Comparison of ENCODE assay signal across 9 cellular contexts in genomic region chr4:105594094-105595010, GRCh38. TPM values are rescaled to one million over a fixed set of nuclear protein-coding genes. Genes with fewer than 3 reads are reported as not detected.
A peak's percentile ranks its signal among the peaks of the same experiment; 100 is the strongest.
DNase-seq lines count a peak whose midpoint lies in the region; ATAC-seq and TF ChIP-seq lines count a peak whose summit lies in the region.
"Had no signal": no experiment of that assay in that cellular context is flagged by ENCODE, and none has a peak within 500 bp of the region (broad histone marks: within the 10 kb centered on the region; RNA-seq: fewer than 3 reads in every experiment).

No MANE protein-coding gene starts in this region.

- no peaks in the 10 kb centered on the region for H3K36me3 ChIP-seq in lower lobe of right lung
- H3K36me3 ChIP-seq in CD4-positive, alpha-beta memory T cell (ENCODE audit: insufficient read depth, low read length): no peaks in the 10 kb centered on the region

- H3K27me3 Mint-ChIP-seq in CD4-positive, alpha-beta memory T cell: peaks cover 14 to 17% of the 10 kb centered on the region in 2 donors
- H3K27me3 Mint-ChIP-seq in stimulated activated naive CD8-positive, alpha-beta T cell treated with anti-CD3 and anti-CD28 coated beads, Interleukin-15, amount 100 ng/mL, for 72 hours: peaks cover 47% of the 10 kb centered on the region

- H3K4me3 ChIP-seq in lower lobe of right lung: no peak overlapping the region
- H3K4me3 ChIP-seq in CD4-positive, alpha-beta memory T cell (ENCODE audit: low read length in 2 of 2): no peak overlapping the region

- H3K4me1 ChIP-seq in lower lobe of right lung: no peaks in the 10 kb centered on the region
- H3K4me1 ChIP-seq in CD4-positive, alpha-beta memory T cell (ENCODE audit: insufficient read depth, low read length): no peaks in the 10 kb centered on the region

- no peak overlapping the region for H3K27ac Mint-ChIP-seq in CD4-positive, alpha-beta memory T cell
- H3K27ac Mint-ChIP-seq in stimulated activated naive CD8-positive, alpha-beta T cell treated with anti-CD3 and anti-CD28 coated beads, Interleukin-15, amount 100 ng/mL, for 72 hours: no peak overlapping the region

- POLR2A ChIA-PET in CD4-positive, alpha-beta memory T cell (lab: Charles Lee; ENCODE audit: partially characterized antibody): no interaction called here

- H3K27me3 ChIP-seq in lower lobe of right lung (ENCODE audit: low read depth): no peaks in the 10 kb centered on the region
- no peaks in the 10 kb centered on the region for H3K27me3 ChIP-seq in CD4-positive, alpha-beta memory T cell (ENCODE audit: insufficient read depth, low read length)

- ATAC-seq in GM18858 (IDR thresholded peaks at IDR 0.05; ENCODE audit: unreplicated experiment): peak; percentile 91
- ATAC-seq in GM21717 (IDR thresholded peaks at IDR 0.05; ENCODE audit: unreplicated experiment): peak; percentile 89
- peak; percentile 93 for ATAC-seq in HG03520 (IDR thresholded peaks at IDR 0.05; ENCODE audit: unreplicated experiment)
- ATAC-seq in lower lobe of right lung: peak; percentile 77 to 92
- ATAC-seq in stimulated activated naive CD8-positive, alpha-beta T cell treated with anti-CD3 and anti-CD28 coated beads, Interleukin-15, amount 100 ng/mL, for 72 hours: no peak

- H3K4me3 Mint-ChIP-seq in CD4-positive, alpha-beta memory T cell: no peak overlapping the region
- H3K4me3 Mint-ChIP-seq in stimulated activated naive CD8-positive, alpha-beta T cell treated with anti-CD3 and anti-CD28 coated beads, Interleukin-15, amount 100 ng/mL, for 72 hours: no peak overlapping the region

- intact Hi-C loops in lower lobe of right lung (cut with DNase I): no loop called here
- intact Hi-C loops in CD4-positive, alpha-beta memory T cell (cut with micrococcal nuclease): no loop called here

- no peaks in the 10 kb centered on the region for H3K9me3 Mint-ChIP-seq in CD4-positive, alpha-beta memory T cell
- no peaks in the 10 kb centered on the region for H3K9me3 Mint-ChIP-seq in stimulated activated naive CD8-positive, alpha-beta T cell treated with anti-CD3 and anti-CD28 coated beads, Interleukin-15, amount 100 ng/mL, for 72 hours

- H3K9me3 ChIP-seq in lower lobe of right lung: no peaks in the 10 kb centered on the region
- no peaks in the 10 kb centered on the region for H3K9me3 ChIP-seq in CD4-positive, alpha-beta memory T cell (ENCODE audit: control insufficient read depth in 1 of 2, low read length in 2 of 2)

- CTCF ChIA-PET in CD4-positive, alpha-beta memory T cell (lab: Charles Lee; ENCODE audit: partially characterized antibody): no interaction called here

- no peaks in the 10 kb centered on the region for H3K36me3 Mint-ChIP-seq in CD4-positive, alpha-beta memory T cell

- no peaks in the 10 kb centered on the region for H3K4me1 Mint-ChIP-seq in CD4-positive, alpha-beta memory T cell
- no peaks in the 10 kb centered on the region for H3K4me1 Mint-ChIP-seq in stimulated activated naive CD8-positive, alpha-beta T cell treated with anti-CD3 and anti-CD28 coated beads, Interleukin-15, amount 100 ng/mL, for 72 hours

- peak overlapping the region; percentile 20 for H3K27ac ChIP-seq in lower lobe of right lung
- H3K27ac ChIP-seq in CD4-positive, alpha-beta memory T cell (ENCODE audit: low read depth, low read length): no peak overlapping the region

- DNase-seq in lower lobe of right lung (no peak), superior temporal gyrus (ENCODE audit: extremely low spot score) (no peak), mucosa of gallbladder (ENCODE audit: low spot score) (no peak)
- DNase-seq in CD4-positive, alpha-beta memory T cell: no peak
- DNase-seq in stimulated activated naive CD8-positive, alpha-beta T cell treated with anti-CD3 and anti-CD28 coated beads, Interleukin-15, amount 100 ng/mL, for 72 hours: no peak
- DNase-seq: NCI-H748 treated with DMSO at 0.1 percent for 48 hours had no signal

- TF ChIP-seq CTCF in lower lobe of right lung (IDR thresholded peaks at IDR 0.05): no peak

RNA-seq across cellular contexts. Expression of gene ARHGEF38, which starts 41.9 kb away (rescaled TPM):
- total RNA-seq in lower lobe of right lung (20.6 TPM), mucosa of gallbladder (20.4 TPM)
- not detected for total RNA-seq in CD4-positive, alpha-beta memory T cell
- under 1 TPM in 1 of 2 donors, not detected in 1; 0.30 TPM for polyA plus RNA-seq in CD4-positive, alpha-beta memory T cell

Comparison
In these comparisons a context has a peak if more than half of its experiments do, and no peak if none do; other contexts are left out.
1. RNA of gene ARHGEF38, which starts 41.9 kb away (total RNA-seq): 20.6 TPM in lower lobe of right lung (single experiment) and 20.4 TPM in mucosa of gallbladder (single experiment); not detected in CD4-positive, alpha-beta memory T cell; every median in the first group is over 10 times any median in the second.